In genomic region chr1:55381983-55382382, GRCh38 we compare ENCODE assay signal across 28 cellular contexts.
"Had no signal": no experiment of that assay in that cellular context is flagged by ENCODE, and none has a peak within 500 bp of the region (broad histone marks: within the 10 kb centered on the region; RNA-seq: fewer than 3 reads in every experiment).

No MANE protein-coding gene starts in this region.

- DNase-seq: Karpas-422, MM.1S, MV-4-11, NCI-H1092, NCI-H1105, NCI-H1417 treated with DMSO at 0.1 percent for 48 hours, NCI-H1436 treated with DMSO at 0.1 percent for 48 hours, NCI-H1694 treated with DMSO at 0.1 percent for 48 hours, NCI-H187 treated with DMSO at 0.1 percent for 48 hours, NCI-H2029, NCI-H2171 treated with DMSO at 0.1 percent for 48 hours, NCI-H345, NCI-H446, NCI-H510A treated with DMSO at 0.1 percent for 48 hours, NCI-H524 treated with DMSO at 0.1 percent for 48 hours, NCI-H526 treated with DMSO at 0.1 percent for 48 hours, NCI-H774, PC-9, SHP77, SIG-M5, SK-N-SH, SW 1271 had no signal

- H3K36me3 ChIP-seq: SJSA1 had no signal

- H3K9me2 ChIP-seq: SK-N-SH had no signal

- H3K27ac ChIP-seq: KMS-11, PC-9, RWPE1, SJSA1 had no signal

- H3K27me3 ChIP-seq: SJSA1 had no signal

- FAIRE-seq: RCC 7860 had no signal

- H3K9me3 ChIP-seq: SJSA1, SK-N-SH had no signal

- H3K4me2 ChIP-seq: KMS-11, PC-9, SK-N-SH had no signal

- H3K4me3 ChIP-seq: PC-9, SJSA1 had no signal

- H2AFZ ChIP-seq: PC-9 had no signal

- ATAC-seq: Panc1, Right ventricle myocardium inferior had no signal

- H3K9ac ChIP-seq: KMS-11, SK-N-SH had no signal
